In the genomic region with DNA sequence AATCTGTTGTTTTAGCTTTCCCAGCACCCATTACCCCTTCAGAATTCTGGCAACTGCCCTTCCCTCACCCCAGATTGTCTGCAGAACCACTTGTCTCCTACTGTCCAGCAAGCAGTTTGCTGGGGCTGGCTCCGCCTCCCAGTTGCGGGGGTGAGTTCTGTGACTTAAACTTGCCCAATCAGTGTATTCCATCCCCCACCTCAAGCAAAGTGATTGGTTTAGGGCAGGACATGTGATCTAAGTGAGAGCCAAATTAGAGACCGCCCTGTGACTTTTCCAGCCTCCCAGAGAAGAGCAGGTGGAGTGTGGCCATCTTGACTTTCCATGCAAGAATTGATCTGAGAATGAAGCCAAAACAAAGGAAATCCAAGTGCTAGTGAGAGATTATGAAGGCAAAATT, we compare ENCODE assay signal across 11 cellular contexts. TPM values are rescaled to one million over a fixed set of nuclear protein-coding genes. Genes with fewer than 3 reads are reported as not detected.
DNase-seq lines count a peak whose midpoint lies in the region; TF ChIP-seq lines count a peak whose summit lies in the region.
"Had no signal": no experiment of that assay in that cellular context is flagged by ENCODE, and none has a peak within 500 bp of the region (broad histone marks: within the 10 kb centered on the region; RNA-seq: fewer than 3 reads in every experiment).

No MANE protein-coding gene starts in this region.

- no peaks in the 10 kb centered on the region for H3K36me3 Mint-ChIP-seq in activated CD4-positive, alpha-beta memory T cell treated with anti-CD3 and anti-CD28 coated beads, Interleukin-2, amount 10 ng/mL, durations not matched to agents 7 days and 5 days (ENCODE audit: low read depth)
- H3K36me3 Mint-ChIP-seq: natural killer cell treated with Interleukin-12 subunit alpha and Interleukin-12 subunit beta and Interleukin-15 and Interleukin-18, amount 100 ng/mL, for 72 hours had no signal

- POLR2A ChIA-PET in A673 (lab: Charles Lee; ENCODE audit: low non-redundant PET) = no interaction called here
- POLR2A ChIA-PET in activated CD4-positive, alpha-beta memory T cell treated with anti-CD3 and anti-CD28 coated beads, Interleukin-2, amount 10 ng/mL, durations not matched to agents 7 days and 5 days (lab: Charles Lee) = no interaction called here

- TF ChIP-seq POLR2A in vagina (IDR thresholded peaks at IDR 0.05) = no peak

- H3K4me1 Mint-ChIP-seq in activated CD4-positive, alpha-beta memory T cell treated with anti-CD3 and anti-CD28 coated beads, Interleukin-2, amount 10 ng/mL, durations not matched to agents 7 days and 5 days = peaks cover 11% of the 10 kb centered on the region

- TF ChIP-seq CTCF in A673 (conservative IDR thresholded peaks at IDR 0.05; ENCODE audit: low read depth, low read length) (no peak), vagina (IDR thresholded peaks at IDR 0.05) (no peak)

- no peak overlapping the region for H3K4me3 ChIP-seq in A673 (ENCODE audit: low read depth, low read length, poor library complexity, severe bottlenecking)
- no peak overlapping the region for H3K4me3 ChIP-seq in vagina
- H3K4me3 ChIP-seq: PC-9, suprapubic skin had no signal

- H3K36me3 ChIP-seq in A673 (ENCODE audit: insufficient read depth, low read length, poor library complexity, severe bottlenecking) = no peaks in the 10 kb centered on the region
- H3K36me3 ChIP-seq in vagina = no peaks in the 10 kb centered on the region
- H3K36me3 ChIP-seq: suprapubic skin had no signal

- H3K4me3 Mint-ChIP-seq in activated CD4-positive, alpha-beta memory T cell treated with anti-CD3 and anti-CD28 coated beads, Interleukin-2, amount 10 ng/mL, durations not matched to agents 7 days and 5 days = no peak overlapping the region
- H3K4me3 Mint-ChIP-seq: natural killer cell treated with Interleukin-12 subunit alpha and Interleukin-12 subunit beta and Interleukin-15 and Interleukin-18, amount 100 ng/mL, for 72 hours had no signal

- peaks cover 22% of the 10 kb centered on the region for H3K27me3 Mint-ChIP-seq in activated CD4-positive, alpha-beta memory T cell treated with anti-CD3 and anti-CD28 coated beads, Interleukin-2, amount 10 ng/mL, durations not matched to agents 7 days and 5 days

- no TSS peak for BruUV-seq in A673 (replicated peaks; lab: Mats Ljungman, UMichigan)

- H3K4me1 ChIP-seq in A673 (ENCODE audit: insufficient read depth, low read length, poor library complexity, severe bottlenecking) (no peaks in the 10 kb centered on the region), vagina (no peaks in the 10 kb centered on the region)
- H3K4me1 ChIP-seq: suprapubic skin had no signal

- no peaks in the 10 kb centered on the region for H3K9me3 ChIP-seq in A673 (ENCODE audit: low read depth, low read length, poor library complexity, severe bottlenecking)
- H3K9me3 ChIP-seq in vagina = no peaks in the 10 kb centered on the region
- H3K9me3 ChIP-seq: suprapubic skin had no signal

- H3K27me3 ChIP-seq in A673 (replicated peaks; ENCODE audit: insufficient read depth, low read depth, low read length, poor library complexity) (no peaks in the 10 kb centered on the region), vagina (no peaks in the 10 kb centered on the region)

- H3K9me3 Mint-ChIP-seq in activated CD4-positive, alpha-beta memory T cell treated with anti-CD3 and anti-CD28 coated beads, Interleukin-2, amount 10 ng/mL, durations not matched to agents 7 days and 5 days = no peaks in the 10 kb centered on the region
- H3K9me3 Mint-ChIP-seq: natural killer cell treated with Interleukin-12 subunit alpha and Interleukin-12 subunit beta and Interleukin-15 and Interleukin-18, amount 100 ng/mL, for 72 hours had no signal

- intact Hi-C loops in A673 (cut with micrococcal nuclease; ENCODE audit: unreplicated experiment) (no loop called here), vagina (cut with DNase I) (no loop called here)

- H3K27ac ChIP-seq in A673 (ENCODE audit: low read depth, low read length, poor library complexity, severe bottlenecking) (no peak overlapping the region), vagina (no peak overlapping the region)
- H3K27ac ChIP-seq: PC-9, suprapubic skin had no signal

- no peak overlapping the region for H3K27ac Mint-ChIP-seq in activated CD4-positive, alpha-beta memory T cell treated with anti-CD3 and anti-CD28 coated beads, Interleukin-2, amount 10 ng/mL, durations not matched to agents 7 days and 5 days
- H3K27ac Mint-ChIP-seq: natural killer cell treated with Interleukin-12 subunit alpha and Interleukin-12 subunit beta and Interleukin-15 and Interleukin-18, amount 100 ng/mL, for 72 hours had no signal

- DNase-seq in A673 (ENCODE audit: low spot score) = peak; percentile 40
- DNase-seq in H4 (ENCODE audit: low spot score) = peak; percentile 38
- DNase-seq in NCI-H524 (lab: John Stamatoyannopoulos, UW) = peak; percentile 72 to 83
- peak; percentile 68 for DNase-seq in ecto neural progenitor cell (ENCODE audit: low spot score)
- DNase-seq in vagina (ENCODE audit: extremely low spot score in 2 of 2) = no peak
- DNase-seq in activated CD4-positive, alpha-beta memory T cell treated with anti-CD3 and anti-CD28 coated beads, Interleukin-2, amount 10 ng/mL, durations not matched to agents 7 days and 5 days = no peak
- DNase-seq in GM19240 (ENCODE audit: insufficient read length, low spot score) = no peak
- DNase-seq in globus pallidus (ENCODE audit: low spot score) = no peak

- CTCF ChIA-PET in A673 (lab: Charles Lee) = no interaction called here
- CTCF ChIA-PET in activated CD4-positive, alpha-beta memory T cell treated with anti-CD3 and anti-CD28 coated beads, Interleukin-2, amount 10 ng/mL, durations not matched to agents 7 days and 5 days (lab: Charles Lee) = no interaction called here

RNA-seq across cellular contexts. Expression of a gene that starts 22.7 kb away (rescaled TPM):
- total RNA-seq in A673 (2021) (1.6 and 3.5 TPM in 2 replicates), vagina (5.2 TPM)
- total RNA-seq in H4 (2014; rRNA removed; shearing (Covaris generic)) = 0.12 TPM in 1 of 2 replicates, not detected in the other
- under 1 TPM; 0.05 to 0.20 TPM for total RNA-seq in activated CD4-positive, alpha-beta memory T cell treated with anti-CD3 and anti-CD28 coated beads, Interleukin-2, amount 10 ng/mL, durations not matched to agents 7 days and 5 days

RNA-seq across cellular contexts. Expression of a gene that starts 46.3 kb away (rescaled TPM):
- 4.0 and 5.9 TPM in 2 replicates for total RNA-seq in A673 (2021)
- 3.2 and 3.5 TPM in 2 replicates for total RNA-seq in H4 (2014; rRNA removed; shearing (Covaris generic))
- total RNA-seq in vagina = 0.98 TPM
- total RNA-seq in activated CD4-positive, alpha-beta memory T cell treated with anti-CD3 and anti-CD28 coated beads, Interleukin-2, amount 10 ng/mL, durations not matched to agents 7 days and 5 days = 10 to 100 TPM; 10.2 to 10.3 TPM

Comparison
In these comparisons a context has a peak if more than half of its experiments do, and no peak if none do; other contexts are left out.
1. DNase-seq: peak in A673 (single experiment), H4 (single experiment), NCI-H524 (2 of 2) and ecto neural progenitor cell (single experiment); none in vagina (0 of 2), activated CD4-positive, alpha-beta memory T cell treated with anti-CD3 and anti-CD28 coated beads, Interleukin-2, amount 10 ng/mL, durations not matched to agents 7 days and 5 days (single experiment), GM19240 (single experiment) and globus pallidus (single experiment).